Comparison of ENCODE assay signal across 19 cellular contexts in the genomic region with DNA sequence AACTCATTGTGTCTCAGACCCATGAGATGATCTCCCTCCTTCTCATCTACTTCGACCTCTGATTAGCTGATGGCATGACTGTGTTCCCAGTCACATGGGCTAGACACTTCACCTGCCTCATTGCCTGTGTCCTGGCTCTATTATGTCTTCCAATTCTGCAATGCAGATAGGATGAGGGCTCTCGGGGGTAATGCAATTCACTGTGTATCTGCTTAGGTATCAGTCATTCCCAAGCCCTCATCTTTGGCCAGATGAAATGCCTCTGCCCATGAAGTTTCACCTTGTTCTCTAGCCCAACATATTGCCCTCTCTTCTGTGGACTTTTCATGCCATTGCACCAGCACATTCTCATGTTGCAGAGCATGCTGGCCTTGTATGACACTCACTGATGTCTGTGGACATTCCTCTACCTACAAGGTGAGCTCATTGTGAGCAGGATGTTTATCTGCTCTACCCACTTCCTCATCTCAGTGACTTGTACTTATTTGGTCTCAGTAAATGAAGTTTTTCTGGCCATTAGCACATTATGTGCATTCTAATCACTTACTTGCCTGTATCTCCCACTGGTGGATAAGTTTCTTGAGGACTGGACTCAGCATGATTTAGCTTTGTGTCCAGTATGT. TPM values are rescaled to one million over a fixed set of nuclear protein-coding genes. Genes with fewer than 3 reads are reported as not detected.
"Had no signal": no experiment of that assay in that cellular context is flagged by ENCODE, and none has a peak within 500 bp of the region (broad histone marks: within the 10 kb centered on the region; RNA-seq: fewer than 3 reads in every experiment).

No MANE protein-coding gene starts in this region.

- H3K27ac Mint-ChIP-seq: activated CD8-positive, alpha-beta memory T cell treated with anti-CD3 and anti-CD28 coated beads, Interleukin-2, amount 10 ng/mL, durations not matched to agents 7 days and 5 days; activated T-cell treated with anti-CD3 and anti-CD28 coated beads, Interleukin-2, amount 50 U/mL, for 24 hours; memory B cell; natural killer cell had no signal

- ATAC-seq: activated CD4-positive, CD25-positive, alpha-beta regulatory T cell treated with anti-CD3 and anti-CD28 coated beads, Interleukin-2, amount 50 U/mL, for 24 hours; activated CD8-positive, alpha-beta memory T cell treated with anti-CD3 and anti-CD28 coated beads, Interleukin-2, amount 10 ng/mL, durations not matched to agents 7 days and 5 days; natural killer cell had no signal

- H3K4me3 ChIP-seq: esophagus muscularis mucosa, left ventricle myocardium inferior, right atrium auricular region, smooth muscle cell, thoracic aorta had no signal

- H3K27ac ChIP-seq: esophagus muscularis mucosa, left ventricle myocardium inferior, neutrophil, right atrium auricular region, thoracic aorta had no signal

- H3K4me3 Mint-ChIP-seq: activated CD8-positive, alpha-beta memory T cell treated with anti-CD3 and anti-CD28 coated beads, Interleukin-2, amount 10 ng/mL, durations not matched to agents 7 days and 5 days; activated T-cell treated with anti-CD3 and anti-CD28 coated beads, Interleukin-2, amount 50 U/mL, for 24 hours; memory B cell; natural killer cell had no signal

- H3K36me3 ChIP-seq: esophagus muscularis mucosa, left ventricle myocardium inferior, neutrophil, right atrium auricular region, thoracic aorta had no signal

- DNase-seq: activated CD4-positive, alpha-beta T cell treated with anti-CD3 and anti-CD28 coated beads, Interleukin-2, amount 50 U/mL, for 48 hours; activated CD8-positive, alpha-beta memory T cell treated with anti-CD3 and anti-CD28 coated beads, Interleukin-2, amount 10 ng/mL, durations not matched to agents 7 days and 5 days; activated naive CD4-positive, alpha-beta T cell treated with anti-CD3 and anti-CD28 coated beads, Interleukin-2, amount 50 U/mL, for 16 hours; activated T-cell treated with anti-CD3 and anti-CD28 coated beads, Interleukin-2, amount 50 U/mL, for 24 hours; anterior cingulate cortex; left ventricle myocardium inferior; natural killer cell; stimulated activated CD4-positive, alpha-beta T cell treated with anti-CD3 and anti-CD28 coated beads, Interleukin-4, amount 100 ng/mL, for 4 hours; stimulated activated CD8-positive, alpha-beta memory T cell treated with anti-CD3 and anti-CD28 coated beads, Interleukin-4, amount 100 ng/mL, for 48 hours; stimulated activated naive CD4-positive, alpha-beta T cell treated with Interleukin-2 at 50 U/mL for 16 hours had no signal

- H3K9me3 ChIP-seq: esophagus muscularis mucosa, left ventricle myocardium inferior, neutrophil, right atrium auricular region, thoracic aorta had no signal

- H3K36me3 Mint-ChIP-seq: activated CD8-positive, alpha-beta memory T cell treated with anti-CD3 and anti-CD28 coated beads, Interleukin-2, amount 10 ng/mL, durations not matched to agents 7 days and 5 days; natural killer cell had no signal

- H3K9me3 Mint-ChIP-seq: activated T-cell treated with anti-CD3 and anti-CD28 coated beads, Interleukin-2, amount 50 U/mL, for 24 hours; natural killer cell had no signal

RNA-seq across cellular contexts. Expression of a gene that starts 32.3 kb away (rescaled TPM):
- total RNA-seq: activated CD8-positive, alpha-beta memory T cell treated with anti-CD3 and anti-CD28 coated beads, Interleukin-2, amount 10 ng/mL, durations not matched to agents 7 days and 5 days; esophagus muscularis mucosa; left ventricle myocardium inferior; natural killer cell; SK-MEL-5; smooth muscle cell; thoracic aorta; ureter had no signal
- polyA plus RNA-seq: smooth muscle cell had no signal
